8 cellular contexts compared by ENCODE assay signal in the genomic region with DNA sequence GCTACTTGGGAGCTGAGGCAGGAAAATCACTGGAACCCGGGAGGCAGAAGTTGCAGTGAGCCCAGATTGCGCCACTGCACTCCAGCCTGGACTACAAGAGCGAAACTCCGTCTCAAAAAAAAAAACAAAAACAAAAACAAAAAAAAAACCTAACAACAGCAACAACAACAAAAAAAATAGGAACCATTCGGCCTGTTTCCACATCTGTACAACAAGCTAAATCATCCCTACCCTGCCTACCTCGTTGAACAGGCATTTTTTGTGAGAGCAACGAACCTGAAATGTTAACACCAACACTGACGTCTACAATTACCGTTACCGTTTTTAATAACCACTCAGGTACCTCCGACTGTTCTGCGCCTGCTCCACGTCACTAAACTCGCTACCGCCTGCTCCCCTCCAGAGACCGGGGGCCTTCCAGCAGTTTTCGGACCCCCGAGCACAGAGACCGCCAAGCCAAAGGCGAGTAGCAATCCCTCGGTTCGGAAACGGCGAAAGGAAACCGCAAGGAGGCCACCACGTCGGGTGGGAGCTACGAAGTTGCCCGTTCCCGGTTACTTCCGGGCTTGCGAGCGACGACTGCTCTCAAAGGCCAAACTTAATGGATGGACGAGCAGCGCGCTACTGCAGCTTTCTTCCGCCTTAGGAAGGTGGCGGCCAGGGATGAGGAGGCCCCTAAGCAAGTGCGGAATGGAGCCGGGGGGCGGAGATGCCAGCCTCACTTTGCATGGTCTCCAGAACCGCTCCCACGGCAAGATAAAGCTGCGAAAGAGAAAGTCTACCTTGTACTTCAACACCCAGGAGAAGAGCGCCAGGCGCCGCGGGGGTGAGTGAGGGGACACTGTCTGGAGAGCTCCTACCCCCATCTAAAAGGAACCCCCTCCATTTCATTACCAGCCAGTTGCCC. TPM values are rescaled to one million over a fixed set of nuclear protein-coding genes. Genes with fewer than 3 reads are reported as not detected.
A peak's percentile ranks its signal among the peaks of the same experiment; 100 is the strongest.
DNase-seq lines count a peak whose midpoint lies in the region; ATAC-seq and TF ChIP-seq lines count a peak whose summit lies in the region.

Gene PIGB (plus strand): TSS at position 635 of the 907 bp plus-strand sequence. CDS start 29 bp downstream, at position 664.
Gene PIGBOS1 (minus strand): TSS at position 536 of the 907 bp plus-strand sequence. CDS start 1,331 bp downstream, outside the sequence.

- H3K9me3 ChIP-seq in RWPE2 (ENCODE audit: severe bottlenecking) (no peaks in the 10 kb centered on the region), neural cell (ENCODE audit: low read length) (no peaks in the 10 kb centered on the region)

- H3K27ac Mint-ChIP-seq in stimulated activated naive CD8-positive, alpha-beta T cell treated with anti-CD3 and anti-CD28 coated beads, Interleukin-15, amount 100 ng/mL, for 72 hours = peak within 1 kb of the TSS; percentile 99 to 100

- H3F3A ChIP-seq in neural cell (ENCODE audit: insufficient read depth, low read length, poor library complexity, severe bottlenecking) = no peaks in the 10 kb centered on the region

- H3K4me3 ChIP-seq in LNCaP clone FGC (ENCODE audit: low read depth, low read length) (peak within 1 kb of the TSS; percentile 77), RWPE2 (ENCODE audit: severe bottlenecking) (peak within 1 kb of the TSS; percentile 91), neural cell (ENCODE audit: low read length) (peak within 1 kb of the TSS; percentile 76)

- DNase-seq in ELF-1 (ENCODE audit: low read depth, low spot score) (peak; percentile 93), H4 (ENCODE audit: low spot score) (peak; percentile 90), LNCaP clone FGC (ENCODE audit: low read depth) (peak; percentile 71), RWPE2 (ENCODE audit: low spot score) (peak; percentile 92), fibroblast of the conjunctiva (ENCODE audit: low read depth) (peak; percentile 77)
- DNase-seq in activated T-helper 9 cell treated with anti-CD3 and anti-CD28 coated beads, Interleukin-2, amount 50 U/mL, for 16 hours (ENCODE audit: low read depth) = peak; percentile 63
- DNase-seq in stimulated activated naive CD8-positive, alpha-beta T cell treated with anti-CD3 and anti-CD28 coated beads, Interleukin-15, amount 100 ng/mL, for 72 hours = peak; percentile 82 to 83

- H3K27ac ChIP-seq in RWPE2 (ENCODE audit: poor library complexity, severe bottlenecking) (peak within 1 kb of the TSS; percentile 52), neural cell (ENCODE audit: low read length) (peak within 1 kb of the TSS; percentile 54)

- H2AFZ ChIP-seq in neural cell (ENCODE audit: low read depth, low read length) = peak within 1 kb of the TSS; percentile 37

- H3K4me1 ChIP-seq in RWPE2 (ENCODE audit: insufficient read depth, poor library complexity, severe bottlenecking) = peaks cover 11% of the 10 kb centered on the region

- TF ChIP-seq RAD21 in neural cell (conservative IDR thresholded peaks at IDR 0.05) = no peak

- H3K9me2 ChIP-seq in neural cell (ENCODE audit: insufficient read depth, low read length) = no peaks in the 10 kb centered on the region

- H3K4me1 Mint-ChIP-seq in stimulated activated naive CD8-positive, alpha-beta T cell treated with anti-CD3 and anti-CD28 coated beads, Interleukin-15, amount 100 ng/mL, for 72 hours = peaks cover 62% of the 10 kb centered on the region

- H3K36me3 ChIP-seq in RWPE2 (ENCODE audit: low read depth) = peaks cover 12% of the 10 kb centered on the region
- no peaks in the 10 kb centered on the region for H3K36me3 ChIP-seq in neural cell (ENCODE audit: insufficient read depth, low read length)

- no peaks in the 10 kb centered on the region for H3K79me2 ChIP-seq in neural cell (replicated peaks; ENCODE audit: insufficient read depth, low read length)

- H4K20me1 ChIP-seq in neural cell (ENCODE audit: insufficient read depth) = no peaks in the 10 kb centered on the region

- TF ChIP-seq EP300 in neural cell (conservative IDR thresholded peaks at IDR 0.05; ENCODE audit: poor library complexity, severe bottlenecking) = no peak

- peak within 1 kb of the TSS; percentile 44 for H3K4me2 ChIP-seq in neural cell (ENCODE audit: low read length)

- no peaks in the 10 kb centered on the region for H3K27me3 ChIP-seq in RWPE2 (ENCODE audit: insufficient read depth, poor library complexity, severe bottlenecking)
- H3K27me3 ChIP-seq in neural cell (ENCODE audit: insufficient read depth, low read depth, low read length) = no peaks in the 10 kb centered on the region

- no peaks in the 10 kb centered on the region for H3K27me3 Mint-ChIP-seq in stimulated activated naive CD8-positive, alpha-beta T cell treated with anti-CD3 and anti-CD28 coated beads, Interleukin-15, amount 100 ng/mL, for 72 hours

- no peaks in the 10 kb centered on the region for H3K9me3 Mint-ChIP-seq in stimulated activated naive CD8-positive, alpha-beta T cell treated with anti-CD3 and anti-CD28 coated beads, Interleukin-15, amount 100 ng/mL, for 72 hours

- ATAC-seq in RWPE2 (ENCODE audit: low read depth) = peak; percentile 98
- peak; percentile 96 for ATAC-seq in stimulated activated naive CD8-positive, alpha-beta T cell treated with anti-CD3 and anti-CD28 coated beads, Interleukin-15, amount 100 ng/mL, for 72 hours

- no peak for TF ChIP-seq CTCF in LNCaP clone FGC (IDR thresholded peaks at IDR 0.05; ENCODE audit: control insufficient read depth, extremely low read depth, insufficient read depth)
- TF ChIP-seq CTCF in RWPE2 (IDR thresholded peaks at IDR 0.05; ENCODE audit: poor library complexity, severe bottlenecking) = no peak
- TF ChIP-seq CTCF in neural cell (IDR thresholded peaks at IDR 0.05; ENCODE audit: poor library complexity, severe bottlenecking) = no peak

- H3K9ac ChIP-seq in neural cell (ENCODE audit: low read length) = peak within 1 kb of the TSS; percentile 70

- peak within 1 kb of the TSS; percentile 94 to 99 for H3K4me3 Mint-ChIP-seq in stimulated activated naive CD8-positive, alpha-beta T cell treated with anti-CD3 and anti-CD28 coated beads, Interleukin-15, amount 100 ng/mL, for 72 hours

TF ChIP-seq in neural cell, 6 proteins besides CTCF, POLR2A, EP300 and RAD21:
- TF ChIP-seq TAF1 (IDR thresholded peaks at IDR 0.05; ENCODE audit: low read depth) (no peak), EZH2 (IDR thresholded peaks at IDR 0.05; ENCODE audit: borderline replicate concordance, insufficient read depth, low read length, poor library complexity, severe bottlenecking) (no peak), MXI1 (conservative IDR thresholded peaks at IDR 0.05; ENCODE audit: poor library complexity, severe bottlenecking) (peak; percentile 14), POLR2AphosphoS5 (IDR thresholded peaks at IDR 0.05) (peak; percentile 52), SMC3 (conservative IDR thresholded peaks at IDR 0.05; ENCODE audit: poor library complexity) (no peak)
- TF ChIP-seq, protein P1, sequence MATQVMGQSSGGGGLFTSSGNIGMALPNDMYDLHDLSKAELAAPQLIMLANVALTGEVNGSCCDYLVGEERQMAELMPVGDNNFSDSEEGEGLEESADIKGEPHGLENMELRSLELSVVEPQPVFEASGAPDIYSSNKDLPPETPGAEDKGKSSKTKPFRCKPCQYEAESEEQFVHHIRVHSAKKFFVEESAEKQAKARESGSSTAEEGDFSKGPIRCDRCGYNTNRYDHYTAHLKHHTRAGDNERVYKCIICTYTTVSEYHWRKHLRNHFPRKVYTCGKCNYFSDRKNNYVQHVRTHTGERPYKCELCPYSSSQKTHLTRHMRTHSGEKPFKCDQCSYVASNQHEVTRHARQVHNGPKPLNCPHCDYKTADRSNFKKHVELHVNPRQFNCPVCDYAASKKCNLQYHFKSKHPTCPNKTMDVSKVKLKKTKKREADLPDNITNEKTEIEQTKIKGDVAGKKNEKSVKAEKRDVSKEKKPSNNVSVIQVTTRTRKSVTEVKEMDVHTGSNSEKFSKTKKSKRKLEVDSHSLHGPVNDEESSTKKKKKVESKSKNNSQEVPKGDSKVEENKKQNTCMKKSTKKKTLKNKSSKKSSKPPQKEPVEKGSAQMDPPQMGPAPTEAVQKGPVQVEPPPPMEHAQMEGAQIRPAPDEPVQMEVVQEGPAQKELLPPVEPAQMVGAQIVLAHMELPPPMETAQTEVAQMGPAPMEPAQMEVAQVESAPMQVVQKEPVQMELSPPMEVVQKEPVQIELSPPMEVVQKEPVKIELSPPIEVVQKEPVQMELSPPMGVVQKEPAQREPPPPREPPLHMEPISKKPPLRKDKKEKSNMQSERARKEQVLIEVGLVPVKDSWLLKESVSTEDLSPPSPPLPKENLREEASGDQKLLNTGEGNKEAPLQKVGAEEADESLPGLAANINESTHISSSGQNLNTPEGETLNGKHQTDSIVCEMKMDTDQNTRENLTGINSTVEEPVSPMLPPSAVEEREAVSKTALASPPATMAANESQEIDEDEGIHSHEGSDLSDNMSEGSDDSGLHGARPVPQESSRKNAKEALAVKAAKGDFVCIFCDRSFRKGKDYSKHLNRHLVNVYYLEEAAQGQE (IDR thresholded peaks at IDR 0.05; ENCODE audit: borderline replicate concordance) = peak; percentile 34

RNA-seq across cellular contexts. Expression of gene PIGB, which starts in this region (rescaled TPM):
- total RNA-seq in H4 (2014; rRNA removed; shearing (Covaris generic)) = 23.7 and 26.2 TPM in 2 replicates
- 2.6 and 8.1 TPM in 2 replicates for polyA plus RNA-seq in neural cell
- 4.9 and 5.1 TPM in 2 replicates for polyA minus RNA-seq in neural cell

RNA-seq across cellular contexts. Expression of gene PIGBOS1, which starts in this region (rescaled TPM):
- 12.9 and 15.8 TPM in 2 replicates for total RNA-seq in H4 (2014; rRNA removed; shearing (Covaris generic))
- polyA plus RNA-seq in neural cell = 14.5 and 16.4 TPM in 2 replicates
- 7.5 and 8.7 TPM in 2 replicates for polyA minus RNA-seq in neural cell

Comparison
In these comparisons a context has a peak if more than half of its experiments do, and no peak if none do; other contexts are left out.
1. Peak in every context shown above with its lines: DNase-seq, ATAC-seq, H3K4me3 ChIP-seq and H3K27ac ChIP-seq.